Comparison of ENCODE assay signal across 1 cellular context in the genomic region with DNA sequence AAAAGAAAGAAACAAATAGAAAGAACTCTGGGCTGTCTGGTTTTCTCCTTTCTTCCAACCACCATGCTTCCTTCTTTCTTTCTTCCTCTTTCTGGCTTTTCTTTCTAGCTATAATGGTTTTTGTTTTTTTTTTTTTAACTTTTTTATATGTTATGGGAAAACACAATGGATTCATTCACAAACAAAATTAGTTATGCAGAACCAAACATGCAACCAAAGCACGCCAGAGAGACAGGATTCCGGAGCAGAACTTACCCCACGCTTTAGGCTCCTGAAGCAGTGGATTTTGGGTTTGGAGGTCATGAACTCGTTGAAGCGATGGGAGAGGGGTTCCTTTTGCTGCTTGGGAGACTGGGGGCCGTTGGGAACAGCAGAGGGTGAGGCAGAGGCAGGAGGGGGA.
TF ChIP-seq lines count a peak whose summit lies in the region.

No MANE protein-coding gene starts in this region.

TF ChIP-seq in SK-N-SH treated with all-trans-retinoic acid at 6 μM for 48 hours, 23 proteins besides CTCF, POLR2A, EP300 and RAD21 (continued from another document):
- TF ChIP-seq, protein P1, sequence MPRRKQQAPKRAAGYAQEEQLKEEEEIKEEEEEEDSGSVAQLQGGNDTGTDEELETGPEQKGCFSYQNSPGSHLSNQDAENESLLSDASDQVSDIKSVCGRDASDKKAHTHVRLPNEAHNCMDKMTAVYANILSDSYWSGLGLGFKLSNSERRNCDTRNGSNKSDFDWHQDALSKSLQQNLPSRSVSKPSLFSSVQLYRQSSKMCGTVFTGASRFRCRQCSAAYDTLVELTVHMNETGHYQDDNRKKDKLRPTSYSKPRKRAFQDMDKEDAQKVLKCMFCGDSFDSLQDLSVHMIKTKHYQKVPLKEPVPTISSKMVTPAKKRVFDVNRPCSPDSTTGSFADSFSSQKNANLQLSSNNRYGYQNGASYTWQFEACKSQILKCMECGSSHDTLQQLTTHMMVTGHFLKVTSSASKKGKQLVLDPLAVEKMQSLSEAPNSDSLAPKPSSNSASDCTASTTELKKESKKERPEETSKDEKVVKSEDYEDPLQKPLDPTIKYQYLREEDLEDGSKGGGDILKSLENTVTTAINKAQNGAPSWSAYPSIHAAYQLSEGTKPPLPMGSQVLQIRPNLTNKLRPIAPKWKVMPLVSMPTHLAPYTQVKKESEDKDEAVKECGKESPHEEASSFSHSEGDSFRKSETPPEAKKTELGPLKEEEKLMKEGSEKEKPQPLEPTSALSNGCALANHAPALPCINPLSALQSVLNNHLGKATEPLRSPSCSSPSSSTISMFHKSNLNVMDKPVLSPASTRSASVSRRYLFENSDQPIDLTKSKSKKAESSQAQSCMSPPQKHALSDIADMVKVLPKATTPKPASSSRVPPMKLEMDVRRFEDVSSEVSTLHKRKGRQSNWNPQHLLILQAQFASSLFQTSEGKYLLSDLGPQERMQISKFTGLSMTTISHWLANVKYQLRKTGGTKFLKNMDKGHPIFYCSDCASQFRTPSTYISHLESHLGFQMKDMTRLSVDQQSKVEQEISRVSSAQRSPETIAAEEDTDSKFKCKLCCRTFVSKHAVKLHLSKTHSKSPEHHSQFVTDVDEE (CRISPR knock-in tag; IDR thresholded peaks at IDR 0.05), result no peak
